8 cellular contexts compared by ENCODE assay signal in genomic region chr1:119631433-119632102, GRCh38. TPM values are rescaled to one million over a fixed set of nuclear protein-coding genes. Genes with fewer than 3 reads are reported as not detected.
A peak's percentile ranks its signal among the peaks of the same experiment; 100 is the strongest.
DNase-seq lines count a peak whose midpoint lies in the region; ATAC-seq and TF ChIP-seq lines count a peak whose summit lies in the region.

No MANE protein-coding gene starts in this region.

- H3K4me2 ChIP-seq in neural progenitor cell: no peak overlapping the region

- H3K79me2 ChIP-seq in neural progenitor cell (ENCODE audit: low read depth): peaks cover 15% of the 10 kb centered on the region

- no peaks in the 10 kb centered on the region for H3F3A ChIP-seq in neural progenitor cell (ENCODE audit: low read depth)

- ATAC-seq in CD4-positive, alpha-beta T cell (ENCODE audit: poor library complexity): no peak
- ATAC-seq in HG02610 (IDR thresholded peaks at IDR 0.05; ENCODE audit: unreplicated experiment) (no peak), HG03457 (IDR thresholded peaks at IDR 0.05; ENCODE audit: unreplicated experiment) (no peak)

- peaks cover 6% of the 10 kb centered on the region for H3K36me3 Mint-ChIP-seq in neural progenitor cell
- no peaks in the 10 kb centered on the region for H3K36me3 Mint-ChIP-seq in CD4-positive, alpha-beta T cell (ENCODE audit: low read depth)

- DNase-seq in AG08395 (ENCODE audit: low spot score): peak; percentile 88
- DNase-seq in HCEC 1CT: peak; percentile 39
- DNase-seq in RWPE1 (ENCODE audit: low spot score): peak; percentile 67
- peak; percentile 66 for DNase-seq in fibroblast of the aortic adventitia (ENCODE audit: low read depth)
- peak; percentile 18 for DNase-seq in neural progenitor cell (ENCODE audit: low spot score)
- DNase-seq in CD4-positive, alpha-beta T cell: no peak

- POLR2A ChIA-PET in RWPE1 (lab: Yijun Ruan, JAX; ENCODE audit: low non-redundant PET): no interaction called here
- POLR2A ChIA-PET in CD4-positive, alpha-beta T cell (lab: Charles Lee): no interaction called here

- H3K9ac ChIP-seq in neural progenitor cell: no peak overlapping the region

- peaks cover 15% of the 10 kb centered on the region for H4K20me1 ChIP-seq in neural progenitor cell (ENCODE audit: low read depth)

- no peak overlapping the region for H3K4me3 Mint-ChIP-seq in neural progenitor cell
- H3K4me3 Mint-ChIP-seq in CD4-positive, alpha-beta T cell: no peak overlapping the region

- CTCF ChIA-PET in RWPE1 (lab: Yijun Ruan, JAX): interaction anchor here (1.0 to 1.4 kb wide), 2 partner anchors 16 to 44 kb away, joined by 3 to 4 read pairs; no protein-coding TSS in a partner anchor
- CTCF ChIA-PET in CD4-positive, alpha-beta T cell (lab: Charles Lee): no interaction called here

- H2AFZ ChIP-seq in neural progenitor cell (replicated peaks): no peak overlapping the region

- H3K4me1 Mint-ChIP-seq in neural progenitor cell: peaks cover 12% of the 10 kb centered on the region
- no peaks in the 10 kb centered on the region for H3K4me1 Mint-ChIP-seq in CD4-positive, alpha-beta T cell (ENCODE audit: low read depth)

- intact Hi-C loops in CD4-positive, alpha-beta T cell (cut with DNase I, micrococcal nuclease): no loop called here

- peaks cover 15% of the 10 kb centered on the region for H3K4me1 ChIP-seq in neural progenitor cell

- no peaks in the 10 kb centered on the region for H3K9me3 ChIP-seq in neural progenitor cell (ENCODE audit: low read depth)
- no peaks in the 10 kb centered on the region for H3K9me3 ChIP-seq in CD4-positive, alpha-beta T cell (ENCODE audit: control insufficient read depth, low read length)

- H3K9me3 Mint-ChIP-seq in neural progenitor cell: no peaks in the 10 kb centered on the region
- no peaks in the 10 kb centered on the region for H3K9me3 Mint-ChIP-seq in CD4-positive, alpha-beta T cell

- TF ChIP-seq CTCF in RWPE1 (conservative IDR thresholded peaks at IDR 0.05; ENCODE audit: low read depth) (no peak), fibroblast of the aortic adventitia (IDR thresholded peaks at IDR 0.05; ENCODE audit: insufficient read depth, low read length) (no peak), neural progenitor cell (IDR thresholded peaks at IDR 0.05) (no peak)
- TF ChIP-seq CTCF in CD4-positive, alpha-beta T cell (IDR thresholded peaks at IDR 0.05): no peak

- no peaks in the 10 kb centered on the region for H3K27me3 Mint-ChIP-seq in neural progenitor cell (ENCODE audit: insufficient read depth, low read depth)
- H3K27me3 Mint-ChIP-seq in CD4-positive, alpha-beta T cell: peaks cover 85% of the 10 kb centered on the region

- H3K27ac Mint-ChIP-seq in neural progenitor cell: no peak overlapping the region
- H3K27ac Mint-ChIP-seq in CD4-positive, alpha-beta T cell: no peak overlapping the region

- no peaks in the 10 kb centered on the region for H3K27me3 ChIP-seq in neural progenitor cell
- H3K27me3 ChIP-seq in CD4-positive, alpha-beta T cell (ENCODE audit: control insufficient read depth, insufficient read depth, low read length): peaks cover 52% of the 10 kb centered on the region

- H3K27ac ChIP-seq in RWPE1 (peak overlapping the region; percentile 62), neural progenitor cell (no peak overlapping the region)
- H3K27ac ChIP-seq in CD4-positive, alpha-beta T cell (ENCODE audit: low read depth, low read length): no peak overlapping the region

- no peaks in the 10 kb centered on the region for H3K36me3 ChIP-seq in neural progenitor cell

- H3K4me3 ChIP-seq in fibroblast of the aortic adventitia (ENCODE audit: low read depth, low read length): peak overlapping the region; percentile 18
- H3K4me3 ChIP-seq in neural progenitor cell: no peak overlapping the region

RNA-seq across cellular contexts. Expression of gene ZNF697, which starts 16.5 kb away (rescaled TPM):
- total RNA-seq in fibroblast of the aortic adventitia (ENCODE audit: low replicate concordance) (4.4 and 7.3 TPM in 2 replicates), neural progenitor cell (ENCODE audit: low replicate concordance) (8.3 and 9.8 TPM in 2 replicates)
- under 1 TPM; 0.05 to 0.06 TPM for total RNA-seq in CD4-positive, alpha-beta T cell

Comparison
In these comparisons a context has a peak if more than half of its experiments do, and no peak if none do; other contexts are left out.
1. DNase-seq: peak in AG08395 (single experiment), HCEC 1CT (single experiment), RWPE1 (single experiment), fibroblast of the aortic adventitia (single experiment) and neural progenitor cell (single experiment); none in CD4-positive, alpha-beta T cell (0 of 10).